Comparison of ENCODE assay signal across 1 cellular context in the genomic region with DNA sequence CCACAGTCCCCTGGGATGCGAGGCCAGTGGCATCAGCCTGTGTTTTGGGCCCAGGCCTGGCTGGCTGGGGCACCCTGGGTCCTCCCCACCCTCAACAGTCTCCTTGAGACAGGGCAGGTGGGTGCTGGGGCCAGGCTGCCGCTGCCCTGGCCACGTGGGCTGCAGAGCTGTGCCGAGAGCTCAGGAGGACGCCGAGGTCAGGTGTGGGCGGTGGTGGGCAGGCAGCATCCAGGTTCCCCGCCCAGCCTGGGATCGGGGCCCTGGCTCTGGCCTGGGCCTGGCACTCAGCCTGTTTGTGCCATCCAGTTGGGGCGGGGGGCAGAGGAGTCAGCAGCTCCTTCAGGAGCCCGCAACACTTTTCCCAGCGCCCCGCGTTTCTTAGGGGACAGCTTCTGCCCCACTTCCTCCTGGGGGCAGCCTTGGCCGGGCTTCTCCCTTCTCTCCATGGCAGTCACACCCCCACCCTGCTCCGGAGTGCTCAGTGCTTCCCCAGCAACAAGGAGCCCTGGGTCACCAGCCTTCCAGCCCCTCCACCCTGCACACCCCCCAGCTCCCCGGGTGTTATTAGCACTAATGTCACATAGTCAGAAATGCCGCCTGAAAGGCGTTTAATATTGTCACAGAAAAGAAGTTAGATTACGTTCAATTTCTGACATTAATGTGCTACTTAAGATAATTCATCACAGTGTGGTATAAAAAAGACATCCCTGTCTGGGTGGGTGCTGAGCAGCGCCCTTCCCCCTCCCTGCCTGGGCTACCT.
TF ChIP-seq lines count a peak whose summit lies in the region.

No MANE protein-coding gene starts in this region.

TF ChIP-seq in H1, 55 proteins besides CTCF, POLR2A, EP300 and RAD21:
- TF ChIP-seq CHD1 (IDR thresholded peaks at IDR 0.05; ENCODE audit: low read depth, low read length) (no peak), CHD7 (IDR thresholded peaks at IDR 0.05; ENCODE audit: insufficient replicate concordance, low read length) (no peak), NANOG (IDR thresholded peaks at IDR 0.05; ENCODE audit: insufficient read depth, low read depth, low read length, poor library complexity, severe bottlenecking) (no peak), HDAC2 (IDR thresholded peaks at IDR 0.05; ENCODE audit: borderline replicate concordance in 1 of 2, low read depth in 2 of 2, low read length in 2 of 2) (no peak), CHD2 (IDR thresholded peaks at IDR 0.05; ENCODE audit: low read length) (no peak), SIN3A (conservative IDR thresholded peaks at IDR 0.05 in 1 of 2, IDR thresholded peaks at IDR 0.05 in 1 of 2; ENCODE audit: low read depth in 1 of 2, low read length in 2 of 2) (no peak), KDM5A (IDR thresholded peaks at IDR 0.05; ENCODE audit: low read length) (no peak), POU5F1 (IDR thresholded peaks at IDR 0.05; ENCODE audit: low read depth, low read length) (no peak), RXRA (IDR thresholded peaks at IDR 0.05; ENCODE audit: insufficient read depth, low read depth, low read length) (no peak), ZNF274 (IDR thresholded peaks at IDR 0.05; ENCODE audit: borderline replicate concordance, extremely low read depth, low read length) (no peak), NRF1 (IDR thresholded peaks at IDR 0.05; ENCODE audit: low read depth, low read length) (no peak), EGR1 (IDR thresholded peaks at IDR 0.05; ENCODE audit: borderline replicate concordance, low read depth, low read length) (no peak), RBBP5 (IDR thresholded peaks at IDR 0.05; ENCODE audit: borderline replicate concordance, low read depth, low read length) (no peak), JUN (IDR thresholded peaks at IDR 0.05; ENCODE audit: low read depth, low read length) (no peak), CEBPB (IDR thresholded peaks at IDR 0.05; ENCODE audit: low read depth, low read length) (no peak), USF2 (IDR thresholded peaks at IDR 0.05; ENCODE audit: low read length) (no peak), TEAD4 (IDR thresholded peaks at IDR 0.05; ENCODE audit: low read depth, low read length) (no peak), CBX5 (IDR thresholded peaks at IDR 0.05; ENCODE audit: low read depth, low read length) (no peak)
